ENCODE assay signal across 9 cellular contexts in genomic region chr10:103983367-103983911, GRCh38. TPM values are rescaled to one million over a fixed set of nuclear protein-coding genes. Genes with fewer than 3 reads are reported as not detected.
A peak's percentile ranks its signal among the peaks of the same experiment; 100 is the strongest.
DNase-seq lines count a peak whose midpoint lies in the region; ATAC-seq and TF ChIP-seq lines count a peak whose summit lies in the region.
"Had no signal": no experiment of that assay in that cellular context is flagged by ENCODE, and none has a peak within 500 bp of the region (broad histone marks: within the 10 kb centered on the region; RNA-seq: fewer than 3 reads in every experiment).

No MANE protein-coding gene starts in this region.

- H3K36me3 Mint-ChIP-seq in glutamatergic neuron (ENCODE audit: unreplicated experiment), result no peaks in the 10 kb centered on the region

- peak overlapping the region; percentile 77 for H3K27ac Mint-ChIP-seq in glutamatergic neuron (ENCODE audit: unreplicated experiment)

- peak; percentile 76 for ATAC-seq in GM18508 (IDR thresholded peaks at IDR 0.05; ENCODE audit: insufficient read depth, unreplicated experiment)
- ATAC-seq in GM21723 (IDR thresholded peaks at IDR 0.05; ENCODE audit: unreplicated experiment), result peak; percentile 85

- H3K9me3 ChIP-seq in KOPT-K1 (ENCODE audit: insufficient read depth, low read length, poor library complexity, severe bottlenecking), result no peaks in the 10 kb centered on the region

- no peaks in the 10 kb centered on the region for H3K9me3 Mint-ChIP-seq in glutamatergic neuron (ENCODE audit: unreplicated experiment)

- no peak for TF ChIP-seq CTCF in glutamatergic neuron (IDR thresholded peaks at IDR 0.05; ENCODE audit: partially characterized antibody, unreplicated experiment)

- H3K4me3 Mint-ChIP-seq in glutamatergic neuron (ENCODE audit: unreplicated experiment), result peak overlapping the region; percentile 39

- H3K4me1 Mint-ChIP-seq in glutamatergic neuron (ENCODE audit: low read depth, unreplicated experiment), result peaks cover 39% of the 10 kb centered on the region

- no peaks in the 10 kb centered on the region for H3K36me3 ChIP-seq in KOPT-K1 (ENCODE audit: insufficient read depth, low read length)
- H3K36me3 ChIP-seq: heart right ventricle had no signal

- DNase-seq in glutamatergic neuron (no peak), HK-2 (ENCODE audit: unreplicated experiment) (no peak), NCI-H774 (lab: John Stamatoyannopoulos, UW) (no peak)
- DNase-seq in stimulated activated naive CD4-positive, alpha-beta T cell treated with Interleukin-2 at 50 U/mL for 16 hours (lab: John Stamatoyannopoulos, UW), result no peak
- no peak for DNase-seq in activated CD8-positive, alpha-beta memory T cell treated with anti-CD3 and anti-CD28 coated beads, Interleukin-2, amount 50 U/mL, for 48 hours

- peak overlapping the region; percentile 58 for H3K27ac ChIP-seq in KOPT-K1 (ENCODE audit: low read depth, low read length, poor library complexity, severe bottlenecking)

- peaks cover 2% of the 10 kb centered on the region for H3K27me3 Mint-ChIP-seq in glutamatergic neuron (ENCODE audit: unreplicated experiment)

RNA-seq across cellular contexts. Expression of gene SLK, which starts 16.5 kb away (rescaled TPM):
- total RNA-seq in glutamatergic neuron (ENCODE audit: unreplicated experiment), result 122 TPM
